8 cellular contexts compared by ENCODE assay signal in the genomic region with DNA sequence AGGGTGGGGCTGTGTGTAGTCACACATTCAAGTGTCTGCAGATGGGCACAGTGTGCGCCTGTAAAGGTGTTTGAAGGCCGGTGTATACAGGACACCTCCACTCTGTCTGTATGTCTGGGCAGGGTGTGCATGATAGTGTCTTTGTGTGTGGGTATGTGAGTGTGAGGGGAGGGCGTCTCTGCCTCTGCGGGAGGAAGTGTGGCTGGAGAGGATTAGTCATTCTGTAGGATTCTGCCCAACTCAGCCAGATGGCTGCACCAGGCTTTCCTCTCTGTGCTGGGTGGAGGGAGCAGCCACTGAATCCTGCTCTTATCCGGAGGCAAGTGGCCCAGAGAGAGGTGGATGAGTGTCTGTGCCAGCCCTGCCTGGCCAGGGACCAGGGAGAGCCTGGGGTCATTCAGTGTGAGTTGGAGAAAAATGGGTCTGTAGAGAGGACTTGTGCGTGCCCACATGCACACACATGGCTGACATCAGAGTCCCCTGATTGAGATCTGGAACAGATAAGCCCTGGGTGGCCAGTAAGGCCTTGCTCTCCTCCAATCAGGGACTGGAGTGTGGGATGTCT. TPM values are rescaled to one million over a fixed set of nuclear protein-coding genes. Genes with fewer than 3 reads are reported as not detected.
DNase-seq lines count a peak whose midpoint lies in the region.

No MANE protein-coding gene starts in this region.

- H3K36me3 ChIP-seq in MG63 (peaks cover 27% of the 10 kb centered on the region), mesenchymal stem cell (ENCODE audit: control insufficient read depth in 1 of 2, insufficient read depth in 2 of 2, low read depth in 1 of 2, low read length in 2 of 2) (peaks cover 33 to 34% of the 10 kb centered on the region in 2 experiments)

- H2BK5ac ChIP-seq in mesenchymal stem cell (ENCODE audit: low read depth, low read length, poor library complexity, severe bottlenecking) = peak overlapping the region; percentile 75

- peak overlapping the region; percentile 84 for H3K4me2 ChIP-seq in mesenchymal stem cell (ENCODE audit: low read length, poor library complexity, severe bottlenecking)

- H3K14ac ChIP-seq in mesenchymal stem cell (ENCODE audit: low read length in 2 of 2) = peak overlapping the region in 1 of 2 experiments; percentile 94

- peak overlapping the region; percentile 97 to 99 for H3K18ac ChIP-seq in mesenchymal stem cell (ENCODE audit: low read depth in 1 of 2, low read length in 2 of 2)

- H3K9me3 ChIP-seq in MG63 (no peaks in the 10 kb centered on the region), mesenchymal stem cell (ENCODE audit: control insufficient read depth, low read length) (no peaks in the 10 kb centered on the region)

- peak overlapping the region; percentile 97 to 99 for H3K4ac ChIP-seq in mesenchymal stem cell (ENCODE audit: low read depth in 1 of 2, low read length in 2 of 2)

- peak; percentile 91 for DNase-seq in MG63
- DNase-seq in activated CD4-positive, alpha-beta T cell treated with anti-CD3 and anti-CD28 coated beads, Interleukin-2, amount 50 U/mL, for 4 hours = peak; percentile 56 to 64
- peak; percentile 44 for DNase-seq in effector CD4-positive, alpha-beta T cell
- peak; percentile 96 for DNase-seq in mesenchymal stem cell
- peak; percentile 39 for DNase-seq in stimulated activated CD8-positive, alpha-beta memory T cell treated with anti-CD3 and anti-CD28 coated beads, Interleukin-12 subunit alpha, Interleukin-12 subunit beta, amount 100 ng/mL, for 4 hours (ENCODE audit: low read depth)
- no peak for DNase-seq in HuH-7.5 (ENCODE audit: low spot score)
- no peak for DNase-seq in GM19240 (ENCODE audit: insufficient read length, low spot score)

- H3K79me1 ChIP-seq in mesenchymal stem cell (replicated peaks; ENCODE audit: low read length, poor library complexity, severe bottlenecking) = peaks cover 30% of the 10 kb centered on the region

- H2BK120ac ChIP-seq in mesenchymal stem cell (ENCODE audit: low read depth, low read length) = peak overlapping the region; percentile 90

- peak overlapping the region; percentile 51; the same call in 1 of the 2 replicates for H3K4me3 ChIP-seq in GM08714 (ENCODE audit: low read length)
- H3K4me3 ChIP-seq in MG63 = peak overlapping the region; percentile 67
- peak overlapping the region; percentile 75 to 97 for H3K4me3 ChIP-seq in mesenchymal stem cell (ENCODE audit: insufficient read depth in 1 of 2, low read depth in 1 of 2, low read length in 2 of 2)

- peak overlapping the region; percentile 99 for H3K9ac ChIP-seq in mesenchymal stem cell (ENCODE audit: low read length)

- peaks cover 22% of the 10 kb centered on the region for H3K4me1 ChIP-seq in mesenchymal stem cell (ENCODE audit: control insufficient read depth, insufficient read depth, low read depth, low read length)

- peak overlapping the region; percentile 38 for H2AK5ac ChIP-seq in mesenchymal stem cell (ENCODE audit: low read length, severe bottlenecking)

- peak overlapping the region; percentile 83 for H2BK15ac ChIP-seq in mesenchymal stem cell (ENCODE audit: low read depth, poor library complexity, severe bottlenecking)

- H4K8ac ChIP-seq in mesenchymal stem cell (ENCODE audit: low read length) = peak overlapping the region; percentile 97

- H3K27ac ChIP-seq in mesenchymal stem cell (ENCODE audit: low read length, poor library complexity, severe bottlenecking) = peak overlapping the region; percentile 99

- 2% methylated on average over 6 of the region's 6 CpGs for WGBS in mesenchymal stem cell

- H2BK12ac ChIP-seq in mesenchymal stem cell (ENCODE audit: low read length in 2 of 2) = peak overlapping the region; percentile 87 to 93

- peak overlapping the region; percentile 65 to 84 for H3K23ac ChIP-seq in mesenchymal stem cell (ENCODE audit: low read length in 2 of 2)

- peak overlapping the region; percentile 98 for H4K91ac ChIP-seq in mesenchymal stem cell (ENCODE audit: low read length)

- H2AFZ ChIP-seq in mesenchymal stem cell (ENCODE audit: low read depth, low read length) = no peak overlapping the region

- H3K27me3 ChIP-seq in MG63 = no peaks in the 10 kb centered on the region
- peaks cover 0 to 12% of the 10 kb centered on the region in 2 experiments for H3K27me3 ChIP-seq in mesenchymal stem cell (ENCODE audit: control insufficient read depth in 1 of 2, insufficient read depth in 1 of 2, low read length in 2 of 2)

RNA-seq across cellular contexts. Expression of a gene that starts 1.7 kb away (rescaled TPM):
- total RNA-seq in MG63 (2014; rRNA removed; shearing (Covaris generic); ENCODE audit: low replicate concordance) = 27.4 and 38.5 TPM in 2 replicates
- polyA plus RNA-seq in mesenchymal stem cell (2013, experiment 1 of 2) = 99.8 TPM
- polyA plus RNA-seq in mesenchymal stem cell (2013, experiment 2 of 2) = 93.2 TPM

RNA-seq across cellular contexts. Expression of a gene that starts 1.8 kb away (rescaled TPM):
- 1.4 and 2.5 TPM in 2 replicates for total RNA-seq in MG63 (2014; rRNA removed; shearing (Covaris generic); ENCODE audit: low replicate concordance)
- 1.3 TPM for polyA plus RNA-seq in mesenchymal stem cell (2013, experiment 1 of 2)
- 1.0 TPM for polyA plus RNA-seq in mesenchymal stem cell (2013, experiment 2 of 2)

RNA-seq across cellular contexts. Expression of a gene that starts 29.1 kb away (rescaled TPM):
- total RNA-seq in MG63 (2014; rRNA removed; shearing (Covaris generic); ENCODE audit: low replicate concordance) = 27.7 and 54.4 TPM in 2 replicates
- polyA plus RNA-seq in mesenchymal stem cell (2013, experiment 1 of 2) = 4.4 TPM
- 3.9 TPM for polyA plus RNA-seq in mesenchymal stem cell (2013, experiment 2 of 2)

RNA-seq across cellular contexts. Expression of a gene that starts 33.1 kb away (rescaled TPM):
- 60.9 and 64.4 TPM in 2 replicates for total RNA-seq in MG63 (2014; rRNA removed; shearing (Covaris generic); ENCODE audit: low replicate concordance)
- 89.8 TPM for polyA plus RNA-seq in mesenchymal stem cell (2013, experiment 1 of 2)
- 87.3 TPM for polyA plus RNA-seq in mesenchymal stem cell (2013, experiment 2 of 2)

RNA-seq across cellular contexts. Expression of a gene that starts 45.4 kb away (rescaled TPM):
- 13.3 and 14.6 TPM in 2 replicates for total RNA-seq in MG63 (2014; rRNA removed; shearing (Covaris generic); ENCODE audit: low replicate concordance)
- polyA plus RNA-seq in mesenchymal stem cell (2013, experiment 1 of 2) = 2.6 TPM
- polyA plus RNA-seq in mesenchymal stem cell (2013, experiment 2 of 2) = 2.5 TPM

Comparison
In these comparisons a context has a peak if more than half of its experiments do, and no peak if none do; other contexts are left out.
1. DNase-seq: peak in MG63 (single experiment), activated CD4-positive, alpha-beta T cell treated with anti-CD3 and anti-CD28 coated beads, Interleukin-2, amount 50 U/mL, for 4 hours (2 of 2), effector CD4-positive, alpha-beta T cell (single experiment), mesenchymal stem cell (single experiment) and stimulated activated CD8-positive, alpha-beta memory T cell treated with anti-CD3 and anti-CD28 coated beads, Interleukin-12 subunit alpha, Interleukin-12 subunit beta, amount 100 ng/mL, for 4 hours (single experiment); none in HuH-7.5 (single experiment) and GM19240 (single experiment).
2. Peak in every context shown above with its lines, with median percentiles within 50 percentile points of each other: H3K4me3 ChIP-seq.